In genomic region chr3:85377115-85377514, GRCh38 we compare ENCODE assay signal across 2 cellular contexts.
A peak's percentile ranks its signal among the peaks of the same experiment; 100 is the strongest.
TF ChIP-seq lines count a peak whose summit lies in the region.

No MANE protein-coding gene starts in this region.

TF ChIP-seq in K562, 482 proteins besides CTCF, POLR2A, EP300 and RAD21 (continued from another document):
- no peak for TF ChIP-seq ZC3H4 (CRISPR knock-in tag; IDR thresholded peaks at IDR 0.05; ENCODE audit: borderline replicate concordance)
- no peak for TF ChIP-seq RHOXF2B (CRISPR knock-in tag; conservative IDR thresholded peaks at IDR 0.05)
- 0 out of 4 replicates have a peak, but pooled peaks of 1 of the 2 experiments have one; percentile 9 for TF ChIP-seq KDM1A (IDR thresholded peaks at IDR 0.05)
- no peak for TF ChIP-seq KHSRP (IDR thresholded peaks at IDR 0.05)
- peak; percentile 21; the same call in 1 of the 2 replicates for TF ChIP-seq NCOR1 (IDR thresholded peaks at IDR 0.05)
- TF ChIP-seq ARID1B (IDR thresholded peaks at IDR 0.05) = peak; percentile 55
- TF ChIP-seq SOX6 (IDR thresholded peaks at IDR 0.05) = peak; percentile 35; the same call in 1 of the 2 replicates
- peak; percentile 34 for TF ChIP-seq TCF3 (CRISPR knock-in tag; IDR thresholded peaks at IDR 0.05)
- no peak for TF ChIP-seq XRCC4 (IDR thresholded peaks at IDR 0.05; ENCODE audit: extremely low read depth, insufficient read depth, insufficient read length)
- TF ChIP-seq CREB1 (IDR thresholded peaks at IDR 0.05) = no peak
- no peak for TF ChIP-seq CREB1 (CRISPR knock-in tag; IDR thresholded peaks at IDR 0.05)

TF ChIP-seq in WTC11, 78 proteins besides CTCF, POLR2A, EP300 and RAD21 (continued from another document):
- TF ChIP-seq, protein P1, sequence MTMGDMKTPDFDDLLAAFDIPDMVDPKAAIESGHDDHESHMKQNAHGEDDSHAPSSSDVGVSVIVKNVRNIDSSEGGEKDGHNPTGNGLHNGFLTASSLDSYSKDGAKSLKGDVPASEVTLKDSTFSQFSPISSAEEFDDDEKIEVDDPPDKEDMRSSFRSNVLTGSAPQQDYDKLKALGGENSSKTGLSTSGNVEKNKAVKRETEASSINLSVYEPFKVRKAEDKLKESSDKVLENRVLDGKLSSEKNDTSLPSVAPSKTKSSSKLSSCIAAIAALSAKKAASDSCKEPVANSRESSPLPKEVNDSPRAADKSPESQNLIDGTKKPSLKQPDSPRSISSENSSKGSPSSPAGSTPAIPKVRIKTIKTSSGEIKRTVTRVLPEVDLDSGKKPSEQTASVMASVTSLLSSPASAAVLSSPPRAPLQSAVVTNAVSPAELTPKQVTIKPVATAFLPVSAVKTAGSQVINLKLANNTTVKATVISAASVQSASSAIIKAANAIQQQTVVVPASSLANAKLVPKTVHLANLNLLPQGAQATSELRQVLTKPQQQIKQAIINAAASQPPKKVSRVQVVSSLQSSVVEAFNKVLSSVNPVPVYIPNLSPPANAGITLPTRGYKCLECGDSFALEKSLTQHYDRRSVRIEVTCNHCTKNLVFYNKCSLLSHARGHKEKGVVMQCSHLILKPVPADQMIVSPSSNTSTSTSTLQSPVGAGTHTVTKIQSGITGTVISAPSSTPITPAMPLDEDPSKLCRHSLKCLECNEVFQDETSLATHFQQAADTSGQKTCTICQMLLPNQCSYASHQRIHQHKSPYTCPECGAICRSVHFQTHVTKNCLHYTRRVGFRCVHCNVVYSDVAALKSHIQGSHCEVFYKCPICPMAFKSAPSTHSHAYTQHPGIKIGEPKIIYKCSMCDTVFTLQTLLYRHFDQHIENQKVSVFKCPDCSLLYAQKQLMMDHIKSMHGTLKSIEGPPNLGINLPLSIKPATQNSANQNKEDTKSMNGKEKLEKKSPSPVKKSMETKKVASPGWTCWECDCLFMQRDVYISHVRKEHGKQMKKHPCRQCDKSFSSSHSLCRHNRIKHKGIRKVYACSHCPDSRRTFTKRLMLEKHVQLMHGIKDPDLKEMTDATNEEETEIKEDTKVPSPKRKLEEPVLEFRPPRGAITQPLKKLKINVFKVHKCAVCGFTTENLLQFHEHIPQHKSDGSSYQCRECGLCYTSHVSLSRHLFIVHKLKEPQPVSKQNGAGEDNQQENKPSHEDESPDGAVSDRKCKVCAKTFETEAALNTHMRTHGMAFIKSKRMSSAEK (CRISPR knock-in tag; IDR thresholded peaks at IDR 0.05; ENCODE audit: borderline replicate concordance) = no peak
- TF ChIP-seq CREB1 (CRISPR knock-in tag; IDR thresholded peaks at IDR 0.05) (no peak), FOXJ3 (CRISPR knock-in tag; IDR thresholded peaks at IDR 0.05; ENCODE audit: borderline replicate concordance) (no peak), ZNF232 (CRISPR knock-in tag; IDR thresholded peaks at IDR 0.05) (no peak), SMAD3 (CRISPR knock-in tag; IDR thresholded peaks at IDR 0.05; ENCODE audit: borderline replicate concordance) (no peak), ZNF138 (CRISPR knock-in tag; conservative IDR thresholded peaks at IDR 0.05) (no peak), ESRRA (CRISPR knock-in tag; IDR thresholded peaks at IDR 0.05; ENCODE audit: borderline replicate concordance) (no peak), MXD4 (CRISPR knock-in tag; IDR thresholded peaks at IDR 0.05; ENCODE audit: borderline replicate concordance) (no peak), RELA (CRISPR knock-in tag; IDR thresholded peaks at IDR 0.05; ENCODE audit: borderline replicate concordance) (no peak), NFYB (CRISPR knock-in tag; conservative IDR thresholded peaks at IDR 0.05; ENCODE audit: low read depth) (no peak), SP1 (CRISPR knock-in tag; conservative IDR thresholded peaks at IDR 0.05) (no peak)
- TF ChIP-seq, protein P2, sequence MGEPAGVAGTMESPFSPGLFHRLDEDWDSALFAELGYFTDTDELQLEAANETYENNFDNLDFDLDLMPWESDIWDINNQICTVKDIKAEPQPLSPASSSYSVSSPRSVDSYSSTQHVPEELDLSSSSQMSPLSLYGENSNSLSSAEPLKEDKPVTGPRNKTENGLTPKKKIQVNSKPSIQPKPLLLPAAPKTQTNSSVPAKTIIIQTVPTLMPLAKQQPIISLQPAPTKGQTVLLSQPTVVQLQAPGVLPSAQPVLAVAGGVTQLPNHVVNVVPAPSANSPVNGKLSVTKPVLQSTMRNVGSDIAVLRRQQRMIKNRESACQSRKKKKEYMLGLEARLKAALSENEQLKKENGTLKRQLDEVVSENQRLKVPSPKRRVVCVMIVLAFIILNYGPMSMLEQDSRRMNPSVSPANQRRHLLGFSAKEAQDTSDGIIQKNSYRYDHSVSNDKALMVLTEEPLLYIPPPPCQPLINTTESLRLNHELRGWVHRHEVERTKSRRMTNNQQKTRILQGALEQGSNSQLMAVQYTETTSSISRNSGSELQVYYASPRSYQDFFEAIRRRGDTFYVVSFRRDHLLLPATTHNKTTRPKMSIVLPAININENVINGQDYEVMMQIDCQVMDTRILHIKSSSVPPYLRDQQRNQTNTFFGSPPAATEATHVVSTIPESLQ (CRISPR knock-in tag; IDR thresholded peaks at IDR 0.05) = no peak
